ENCODE assay signal across 8 cellular contexts in the genomic region with DNA sequence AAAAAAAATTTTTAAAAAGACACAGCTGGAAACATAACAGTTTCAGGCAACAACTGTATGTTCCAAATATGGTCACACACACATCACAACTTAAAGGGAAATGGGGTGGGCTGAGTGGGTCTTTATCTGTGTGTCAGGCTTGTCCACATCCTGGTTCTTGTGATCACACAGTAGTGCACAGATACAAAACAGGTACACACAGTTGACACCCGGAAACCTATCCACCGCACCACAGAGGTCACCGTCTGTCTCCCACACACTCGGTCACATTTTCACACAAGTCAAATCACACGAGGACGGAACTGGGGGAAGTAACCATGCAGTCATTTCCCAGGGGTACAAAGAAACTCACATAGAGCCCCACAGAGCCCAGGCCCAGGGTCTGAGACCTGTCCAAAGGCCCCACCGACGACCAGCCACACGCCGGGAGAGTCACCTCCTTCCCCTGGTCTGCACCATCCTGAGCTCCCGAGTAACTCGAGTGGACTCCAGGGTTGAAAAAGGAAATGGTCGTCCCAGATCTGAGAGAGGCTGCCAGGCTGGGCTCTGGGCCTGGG. TPM values are rescaled to one million over a fixed set of nuclear protein-coding genes. Genes with fewer than 3 reads are reported as not detected.
DNase-seq lines count a peak whose midpoint lies in the region; ATAC-seq and TF ChIP-seq lines count a peak whose summit lies in the region.

No MANE protein-coding gene starts in this region.

- H3K27ac Mint-ChIP-seq in activated T-helper 17 cell treated with anti-CD3 and anti-CD28 coated beads, Interleukin-2, amount 50 U/mL, for 72 hours, result peak overlapping the region; percentile 97

- H3K4me2 ChIP-seq in parathyroid adenoma (ENCODE audit: low read length), result no peak overlapping the region

- peaks cover 72% of the 10 kb centered on the region for H3K36me3 Mint-ChIP-seq in activated T-helper 17 cell treated with anti-CD3 and anti-CD28 coated beads, Interleukin-2, amount 50 U/mL, for 72 hours (ENCODE audit: low read depth)

- POLR2A ChIA-PET in A673 (lab: Charles Lee; ENCODE audit: low non-redundant PET), result no interaction called here

- H3K4me1 ChIP-seq in parathyroid adenoma (peaks cover 5% of the 10 kb centered on the region), A673 (ENCODE audit: insufficient read depth, low read length, poor library complexity, severe bottlenecking) (peaks cover 20% of the 10 kb centered on the region)

- H3K27me3 Mint-ChIP-seq in activated T-helper 17 cell treated with anti-CD3 and anti-CD28 coated beads, Interleukin-2, amount 50 U/mL, for 72 hours, result no peaks in the 10 kb centered on the region

- H3K4me1 Mint-ChIP-seq in activated T-helper 17 cell treated with anti-CD3 and anti-CD28 coated beads, Interleukin-2, amount 50 U/mL, for 72 hours, result peaks cover 40% of the 10 kb centered on the region

- BruUV-seq in A673 (replicated peaks; lab: Mats Ljungman, UMichigan), result no TSS peak

- H3K27me3 ChIP-seq in parathyroid adenoma (ENCODE audit: control insufficient read depth, insufficient read depth, low read length), result no peaks in the 10 kb centered on the region
- no peaks in the 10 kb centered on the region for H3K27me3 ChIP-seq in dorsolateral prefrontal cortex
- no peaks in the 10 kb centered on the region for H3K27me3 ChIP-seq in A673 (replicated peaks; ENCODE audit: insufficient read depth, low read depth, low read length, poor library complexity)

- H2AFZ ChIP-seq in parathyroid adenoma, result peak overlapping the region; percentile 60

- no peak overlapping the region for H3K9ac ChIP-seq in parathyroid adenoma

- H3K9me3 Mint-ChIP-seq in activated T-helper 17 cell treated with anti-CD3 and anti-CD28 coated beads, Interleukin-2, amount 50 U/mL, for 72 hours, result no peaks in the 10 kb centered on the region

- DNase-seq in Right ventricle myocardium inferior (ENCODE audit: missing footprints) (peak; percentile 71), left ventricle myocardium superior (no peak), dorsolateral prefrontal cortex (no peak), A673 (ENCODE audit: low spot score) (no peak), cerebellum (ENCODE audit: low spot score) (no peak)

- no peak for TF ChIP-seq CTCF in parathyroid adenoma (IDR thresholded peaks at IDR 0.05)
- TF ChIP-seq CTCF in dorsolateral prefrontal cortex (IDR thresholded peaks at IDR 0.05 in 54 of 56, conservative IDR thresholded peaks at IDR 0.05 in 2 of 56; ENCODE audit: low read depth in 1 of 56, partially characterized antibody in 56 of 56), result no peak
- no peak for TF ChIP-seq CTCF in A673 (conservative IDR thresholded peaks at IDR 0.05; ENCODE audit: low read depth, low read length)

- ATAC-seq in Right ventricle myocardium inferior (no peak), left ventricle myocardium superior (no peak)
- peak; percentile 75 for ATAC-seq in activated T-helper 17 cell treated with anti-CD3 and anti-CD28 coated beads, Interleukin-2, amount 50 U/mL, for 72 hours (replicated peaks)

- peak overlapping the region; percentile 99 for H3K27ac ChIP-seq in KOPT-K1 (ENCODE audit: low read depth, low read length, poor library complexity, severe bottlenecking)
- peak overlapping the region; percentile 11 for H3K27ac ChIP-seq in parathyroid adenoma
- H3K27ac ChIP-seq in dorsolateral prefrontal cortex, result peak overlapping the region in 1 of 59 donors; percentile 44
- H3K27ac ChIP-seq in A673 (ENCODE audit: low read depth, low read length, poor library complexity, severe bottlenecking), result no peak overlapping the region

- H3K4me3 ChIP-seq in parathyroid adenoma (ENCODE audit: low read depth, low read length), result no peak overlapping the region
- H3K4me3 ChIP-seq in dorsolateral prefrontal cortex, result peak overlapping the region in 1 of 59 donors; percentile 4
- H3K4me3 ChIP-seq in A673 (ENCODE audit: low read depth, low read length, poor library complexity, severe bottlenecking), result no peak overlapping the region

- peak overlapping the region; percentile 99 for H3K4me3 Mint-ChIP-seq in activated T-helper 17 cell treated with anti-CD3 and anti-CD28 coated beads, Interleukin-2, amount 50 U/mL, for 72 hours

- intact Hi-C loops in Right ventricle myocardium inferior (cut with DNase I), result no loop called here
- intact Hi-C loops in left ventricle myocardium superior (cut with micrococcal nuclease), result no loop called here
- intact Hi-C loops in dorsolateral prefrontal cortex (cut with DNase I), result loop anchor here (5.0 to 10.0 kb wide), 4 partner anchors 88 to 290 kb away; a partner anchor contains a TSS
- intact Hi-C loops in A673 (cut with micrococcal nuclease; ENCODE audit: unreplicated experiment), result no loop called here

- CTCF ChIA-PET in A673 (lab: Charles Lee), result no interaction called here

- H3K9me3 ChIP-seq in KOPT-K1 (ENCODE audit: insufficient read depth, low read length, poor library complexity, severe bottlenecking), result no peaks in the 10 kb centered on the region
- H3K9me3 ChIP-seq in parathyroid adenoma (ENCODE audit: control insufficient read depth, low read length), result no peaks in the 10 kb centered on the region
- no peaks in the 10 kb centered on the region for H3K9me3 ChIP-seq in A673 (ENCODE audit: low read depth, low read length, poor library complexity, severe bottlenecking)

- no peaks in the 10 kb centered on the region for H3K79me2 ChIP-seq in parathyroid adenoma

- H3K36me3 ChIP-seq in KOPT-K1 (ENCODE audit: insufficient read depth, low read length) (peaks cover 31% of the 10 kb centered on the region), parathyroid adenoma (ENCODE audit: control insufficient read depth, insufficient read depth, low read length) (no peaks in the 10 kb centered on the region), A673 (ENCODE audit: insufficient read depth, low read length, poor library complexity, severe bottlenecking) (peaks cover 27% of the 10 kb centered on the region)

RNA-seq across cellular contexts. Expression of a gene that starts 1.4 kb away (rescaled TPM):
- total RNA-seq in Right ventricle myocardium inferior, result 27.0 TPM
- 21.4 TPM for total RNA-seq in left ventricle myocardium superior
- total RNA-seq in activated T-helper 17 cell treated with anti-CD3 and anti-CD28 coated beads, Interleukin-2, amount 50 U/mL, for 72 hours, result 100 to 1,000 TPM; 205 to 372 TPM
- 10 to 100 TPM; 32.9 to 65.3 (median 43.5) TPM for total RNA-seq in dorsolateral prefrontal cortex
- 116 and 132 TPM in 2 replicates for total RNA-seq in A673 (2021)
- 17.2 TPM for total RNA-seq in cerebellum

RNA-seq across cellular contexts. Expression of a gene that starts 2.3 kb away (rescaled TPM):
- total RNA-seq in Right ventricle myocardium inferior (not detected), left ventricle myocardium superior (not detected), dorsolateral prefrontal cortex (1 to 10 TPM in 47 of 120 experiments, under 1 TPM in 64, not detected in 9; 0.31 to 4.0 (median 0.87) TPM), A673 (2021) (not detected in 2 replicates), cerebellum (0.45 TPM)
- total RNA-seq in activated T-helper 17 cell treated with anti-CD3 and anti-CD28 coated beads, Interleukin-2, amount 50 U/mL, for 72 hours, result 10 to 100 TPM in 1 of 2 donors, 1 to 10 TPM in 1; 5.7 to 47.0 TPM

RNA-seq across cellular contexts. Expression of a gene that starts 6.8 kb away (rescaled TPM):
- total RNA-seq in Right ventricle myocardium inferior (4.5 TPM), left ventricle myocardium superior (4.2 TPM), dorsolateral prefrontal cortex (10 to 100 TPM; 14.1 to 36.6 (median 23.2) TPM), A673 (2021) (32.2 and 39.4 TPM in 2 replicates), cerebellum (4.9 TPM)
- 100 to 1,000 TPM; 114 to 237 TPM for total RNA-seq in activated T-helper 17 cell treated with anti-CD3 and anti-CD28 coated beads, Interleukin-2, amount 50 U/mL, for 72 hours

RNA-seq across cellular contexts. Expression of a gene that starts 15.0 kb away (rescaled TPM):
- total RNA-seq in Right ventricle myocardium inferior, result 167 TPM
- total RNA-seq in left ventricle myocardium superior, result 179 TPM
- total RNA-seq in activated T-helper 17 cell treated with anti-CD3 and anti-CD28 coated beads, Interleukin-2, amount 50 U/mL, for 72 hours, result 100 to 1,000 TPM; 174 to 235 TPM
- total RNA-seq in dorsolateral prefrontal cortex, result 100 to 1,000 TPM in 80 of 120 experiments, 10 to 100 TPM in 40; 78.7 to 131 (median 104) TPM
- total RNA-seq in A673 (2021), result 260 and 266 TPM in 2 replicates
- 76.3 TPM for total RNA-seq in cerebellum

RNA-seq across cellular contexts. Expression of a gene that starts 18.6 kb away (rescaled TPM):
- total RNA-seq in Right ventricle myocardium inferior, result 9.7 TPM
- total RNA-seq in left ventricle myocardium superior, result 8.2 TPM
- 10 to 100 TPM; 52.5 to 65.0 TPM for total RNA-seq in activated T-helper 17 cell treated with anti-CD3 and anti-CD28 coated beads, Interleukin-2, amount 50 U/mL, for 72 hours
- 10 to 100 TPM; 34.9 to 82.2 (median 49.6) TPM for total RNA-seq in dorsolateral prefrontal cortex
- total RNA-seq in A673 (2021), result 15.2 and 17.3 TPM in 2 replicates
- 6.6 TPM for total RNA-seq in cerebellum

Comparison
In these comparisons a context has a peak if more than half of its experiments do, and no peak if none do; other contexts are left out.
1. intact Hi-C loops: an anchor here in dorsolateral prefrontal cortex (5.0 to 10.0 kb wide); none called in Right ventricle myocardium inferior, left ventricle myocardium superior and A673.